In the genomic region with DNA sequence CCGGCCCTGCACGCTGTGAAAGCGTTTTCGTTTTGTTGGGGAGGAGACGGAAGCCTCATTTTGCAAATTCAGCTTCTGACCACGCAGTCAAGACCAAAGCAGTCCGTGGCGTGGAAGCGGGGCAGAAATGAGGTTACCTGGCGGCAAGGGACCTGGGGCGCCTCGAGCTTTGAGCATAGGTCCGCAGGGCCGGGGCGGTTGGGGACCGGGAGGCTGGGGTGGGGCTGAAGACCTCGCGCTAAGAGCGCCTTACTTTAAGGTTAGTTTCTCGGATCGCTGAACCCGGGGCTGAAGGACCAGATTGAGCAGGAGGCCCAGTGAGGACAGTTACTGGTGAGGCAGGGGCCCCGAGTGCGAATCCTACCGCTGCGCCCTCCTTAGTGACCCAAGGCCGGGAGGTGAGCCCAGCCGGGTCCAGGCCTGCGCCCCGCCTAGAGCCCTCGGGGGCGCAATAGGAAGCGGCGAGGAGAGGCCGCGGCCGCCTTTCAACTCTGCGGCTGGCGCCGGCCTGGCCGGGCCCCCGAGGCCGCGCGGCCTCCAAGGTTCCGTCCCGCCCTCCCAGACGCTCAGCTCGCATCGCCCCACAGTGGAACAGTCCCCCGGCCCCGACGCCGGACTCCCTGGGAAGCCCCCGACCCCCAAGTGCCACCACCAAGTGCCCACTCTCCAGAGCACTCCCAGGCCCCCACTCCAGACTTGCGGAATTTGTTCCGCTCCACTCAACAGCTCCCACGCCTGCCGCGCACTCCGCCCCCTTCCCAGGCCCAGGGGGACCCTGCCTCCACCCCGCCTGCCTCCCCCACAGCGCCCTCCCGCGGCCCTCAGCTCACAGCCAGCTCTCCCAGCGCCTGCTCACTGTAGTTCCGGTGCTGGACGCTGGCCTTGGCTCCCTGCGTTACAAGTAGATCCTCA, we compare ENCODE assay signal across 8 cellular contexts. TPM values are rescaled to one million over a fixed set of nuclear protein-coding genes. Genes with fewer than 3 reads are reported as not detected.
DNase-seq lines count a peak whose midpoint lies in the region; ATAC-seq and TF ChIP-seq lines count a peak whose summit lies in the region.
"Had no signal": no experiment of that assay in that cellular context is flagged by ENCODE, and none has a peak within 500 bp of the region (broad histone marks: within the 10 kb centered on the region; RNA-seq: fewer than 3 reads in every experiment).

No MANE protein-coding gene starts in this region.

- ATAC-seq in PC-3 (no peak), right cardiac atrium (peak in 1 of 2 donors; percentile 32), HG02678 (IDR thresholded peaks at IDR 0.05; ENCODE audit: unreplicated experiment) (no peak), HG03025 (IDR thresholded peaks at IDR 0.05; ENCODE audit: low FRiP score, unreplicated experiment) (no peak)

- H3K9me3 ChIP-seq in PC-3 (ENCODE audit: low read length), result no peaks in the 10 kb centered on the region
- H3K9me3 ChIP-seq in right cardiac atrium (ENCODE audit: control insufficient read depth, low read length), result no peaks in the 10 kb centered on the region

- no peak overlapping the region for H3K9ac ChIP-seq in PC-3 (ENCODE audit: low read length)

- POLR2A ChIA-PET in PC-3 (lab: Charles Lee; ENCODE audit: unreplicated experiment), result no interaction called here

- H3K79me2 ChIP-seq in PC-3 (ENCODE audit: low read length), result no peaks in the 10 kb centered on the region

- intact Hi-C loops in PC-3 (cut with micrococcal nuclease), result no loop called here
- intact Hi-C loops in right cardiac atrium (cut with DNase I), result no loop called here

- TF ChIP-seq CTCF in GM12872 (IDR thresholded peaks at IDR 0.05; ENCODE audit: insufficient read depth, low read depth, low read length), result peak; percentile 39; the same call in 1 of the 3 replicates
- TF ChIP-seq CTCF in PC-3 (conservative IDR thresholded peaks at IDR 0.05; ENCODE audit: low read depth, low read length), result 0 out of 2 replicates have a peak, but pooled peaks have one; percentile 14
- TF ChIP-seq CTCF in retinal pigment epithelial cell (conservative IDR thresholded peaks at IDR 0.05; ENCODE audit: low read depth, low read length), result peak; percentile 15

- no peak for DNase-seq in PC-3
- peak in 1 of 3 donors; percentile 66 for DNase-seq in right cardiac atrium
- DNase-seq in retinal pigment epithelial cell (ENCODE audit: low read depth), result no peak
- no peak for DNase-seq in medulla oblongata (ENCODE audit: extremely low spot score)
- DNase-seq: NCI-H1092 had no signal

- H4K20me1 ChIP-seq in PC-3 (ENCODE audit: low read length), result no peaks in the 10 kb centered on the region

- no peaks in the 10 kb centered on the region for H3K9me2 ChIP-seq in PC-3 (replicated peaks; ENCODE audit: low read length)

- H3K4me3 ChIP-seq in PC-3 (ENCODE audit: low read length) (no peak overlapping the region), right cardiac atrium (ENCODE audit: low read length) (peak overlapping the region; percentile 22), retinal pigment epithelial cell (ENCODE audit: low read length) (no peak overlapping the region)

- CTCF ChIA-PET in PC-3 (lab: Charles Lee), result interaction anchor here (0.7 kb wide), 1 partner anchor 379 kb away, joined by 6 read pairs; no protein-coding TSS in a partner anchor

- no peaks in the 10 kb centered on the region for H3K4me1 ChIP-seq in PC-3 (ENCODE audit: insufficient read depth, low read length)
- H3K4me1 ChIP-seq in right cardiac atrium (ENCODE audit: control insufficient read depth, insufficient read depth, low read length), result peaks cover 4% of the 10 kb centered on the region

- H3K27ac ChIP-seq in PC-3 (ENCODE audit: low read length) (no peak overlapping the region), right cardiac atrium (ENCODE audit: low read length) (no peak overlapping the region)

- no peaks in the 10 kb centered on the region for H3K36me3 ChIP-seq in PC-3 (ENCODE audit: low read depth, low read length)

- no peak overlapping the region for H2AFZ ChIP-seq in PC-3 (ENCODE audit: low read length)

- BruUV-seq in PC-3 (replicated peaks; lab: Mats Ljungman, UMichigan), result no TSS peak

- H3F3A ChIP-seq in PC-3 (ENCODE audit: low read length, unreplicated experiment), result no peaks in the 10 kb centered on the region

- WGBS in right cardiac atrium, result 2% methylated on average over 69 of the region's 69 CpGs

- peaks cover 45% of the 10 kb centered on the region for H3K27me3 ChIP-seq in PC-3 (ENCODE audit: low read length)
- H3K27me3 ChIP-seq in right cardiac atrium (ENCODE audit: control insufficient read depth, insufficient read depth), result no peaks in the 10 kb centered on the region

- H3K4me2 ChIP-seq in PC-3 (ENCODE audit: low read length), result no peak overlapping the region

RNA-seq across cellular contexts. Expression of a gene that starts 7.6 kb away (rescaled TPM):
- total RNA-seq in PC-3 (2014; rRNA removed) (7.5 and 10.4 TPM in 2 replicates), right cardiac atrium (1 to 10 TPM; 1.8 to 2.8 (median 2.1) TPM)
- polyA plus RNA-seq in right cardiac atrium, result 3.6 TPM
